In the genomic region with DNA sequence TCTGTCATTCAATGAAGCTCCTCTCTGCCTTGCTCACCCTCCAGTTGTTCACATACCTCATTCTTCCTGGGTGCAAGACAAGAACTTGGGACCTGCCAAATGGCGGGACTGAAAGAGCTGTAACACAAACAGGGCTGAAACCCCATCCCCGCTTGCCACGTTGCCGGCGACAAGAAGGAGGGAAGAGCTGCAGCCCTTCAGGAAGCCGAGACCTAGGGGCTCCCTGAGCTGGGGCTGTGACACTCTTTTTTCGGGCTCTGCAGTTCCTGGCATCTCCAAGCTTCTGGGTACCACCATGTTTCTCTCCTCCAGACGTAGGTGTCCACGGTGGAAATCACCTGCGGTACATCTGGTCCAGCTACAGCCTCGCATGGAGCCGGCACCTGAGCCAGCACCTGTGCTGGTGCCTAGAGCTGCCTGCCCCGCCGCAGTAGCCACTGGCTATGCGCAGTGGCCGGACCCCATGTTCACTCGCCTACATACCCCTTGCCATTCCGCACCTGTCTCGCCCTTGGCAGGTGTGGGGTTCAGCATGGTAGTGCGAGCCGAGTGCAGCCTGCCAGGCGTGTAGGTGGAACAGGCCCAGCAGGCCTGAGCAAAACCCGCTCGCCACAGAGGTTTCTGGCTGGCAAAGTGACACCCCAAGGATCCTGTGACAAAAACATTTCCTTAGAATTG, we compare ENCODE assay signal across 24 cellular contexts.
DNase-seq lines count a peak whose midpoint lies in the region; ATAC-seq and TF ChIP-seq lines count a peak whose summit lies in the region.
"Had no signal": no experiment of that assay in that cellular context is flagged by ENCODE, and none has a peak within 500 bp of the region (broad histone marks: within the 10 kb centered on the region; RNA-seq: fewer than 3 reads in every experiment).

No MANE protein-coding gene starts in this region.

- no peak overlapping the region for H3K9ac ChIP-seq in skeletal muscle satellite cell (ENCODE audit: low read depth, low read length)

- H3K4me2 ChIP-seq in skeletal muscle satellite cell (ENCODE audit: low read length): peak overlapping the region; percentile 16

- H3K27ac Mint-ChIP-seq in activated naive CD8-positive, alpha-beta T cell treated with anti-CD3 and anti-CD28 coated beads, Interleukin-2, amount 10 ng/mL, durations not matched to agents 7 days and 5 days: no peak overlapping the region
- H3K27ac Mint-ChIP-seq in activated naive CD8-positive, alpha-beta T cell treated with anti-CD3 and anti-CD28 coated beads, Interleukin-2, amount 50 U/mL, for 24 hours: no peak overlapping the region
- H3K27ac Mint-ChIP-seq in activated CD4-positive, alpha-beta memory T cell treated with anti-CD3 and anti-CD28 coated beads for 36 hours: no peak overlapping the region
- H3K27ac Mint-ChIP-seq: CD14-positive monocyte; CD8-positive, alpha-beta memory T cell had no signal

- H3K4me3 Mint-ChIP-seq in activated naive CD8-positive, alpha-beta T cell treated with anti-CD3 and anti-CD28 coated beads, Interleukin-2, amount 10 ng/mL, durations not matched to agents 7 days and 5 days: no peak overlapping the region
- H3K4me3 Mint-ChIP-seq in activated naive CD8-positive, alpha-beta T cell treated with anti-CD3 and anti-CD28 coated beads, Interleukin-2, amount 50 U/mL, for 24 hours: no peak overlapping the region
- no peak overlapping the region for H3K4me3 Mint-ChIP-seq in activated CD4-positive, alpha-beta memory T cell treated with anti-CD3 and anti-CD28 coated beads for 36 hours
- H3K4me3 Mint-ChIP-seq: CD14-positive monocyte; CD8-positive, alpha-beta memory T cell had no signal

- POLR2A ChIA-PET in activated naive CD8-positive, alpha-beta T cell treated with anti-CD3 and anti-CD28 coated beads, Interleukin-2, amount 10 ng/mL, durations not matched to agents 7 days and 5 days (lab: Charles Lee): no interaction called here
- POLR2A ChIA-PET in activated CD4-positive, alpha-beta memory T cell treated with anti-CD3 and anti-CD28 coated beads for 36 hours (lab: Charles Lee): no interaction called here

- CTCF ChIA-PET in activated CD4-positive, alpha-beta memory T cell treated with anti-CD3 and anti-CD28 coated beads for 36 hours (lab: Charles Lee): no interaction called here

- H3K4me3 ChIP-seq in lower lobe of right lung (no peak overlapping the region), skeletal muscle satellite cell (ENCODE audit: low read length) (no peak overlapping the region)
- H3K4me3 ChIP-seq: MG63 had no signal

- no peak for TF ChIP-seq CTCF in lower lobe of right lung (IDR thresholded peaks at IDR 0.05)

- H3K4me1 ChIP-seq in lower lobe of right lung (no peaks in the 10 kb centered on the region), skeletal muscle satellite cell (ENCODE audit: control insufficient read depth, insufficient read depth, low read length) (peaks cover 19% of the 10 kb centered on the region)
- H3K4me1 ChIP-seq: BE2C had no signal

- H3K27ac ChIP-seq in lower lobe of right lung: no peak overlapping the region
- H3K27ac ChIP-seq: 22Rv1 had no signal

- no peaks in the 10 kb centered on the region for H3K9me3 ChIP-seq in lower lobe of right lung
- H3K9me3 ChIP-seq in skeletal muscle satellite cell (replicated peaks; ENCODE audit: low read length): no peaks in the 10 kb centered on the region
- H3K9me3 ChIP-seq: BE2C, MG63 had no signal

- H3K9me3 Mint-ChIP-seq in activated naive CD8-positive, alpha-beta T cell treated with anti-CD3 and anti-CD28 coated beads, Interleukin-2, amount 10 ng/mL, durations not matched to agents 7 days and 5 days: no peaks in the 10 kb centered on the region
- H3K9me3 Mint-ChIP-seq in activated naive CD8-positive, alpha-beta T cell treated with anti-CD3 and anti-CD28 coated beads, Interleukin-2, amount 50 U/mL, for 24 hours: peaks cover 6% of the 10 kb centered on the region
- H3K9me3 Mint-ChIP-seq in activated CD4-positive, alpha-beta memory T cell treated with anti-CD3 and anti-CD28 coated beads for 36 hours: peaks cover 9% of the 10 kb centered on the region

- no peak for ATAC-seq in activated naive CD8-positive, alpha-beta T cell treated with anti-CD3 and anti-CD28 coated beads, Interleukin-2, amount 10 ng/mL, durations not matched to agents 7 days and 5 days (ENCODE audit: low read depth)
- no peak for ATAC-seq in activated naive CD8-positive, alpha-beta T cell treated with anti-CD3 and anti-CD28 coated beads, Interleukin-2, amount 50 U/mL, for 24 hours
- ATAC-seq in lower lobe of right lung: no peak

- H3K27me3 ChIP-seq in lower lobe of right lung (ENCODE audit: low read depth): no peaks in the 10 kb centered on the region
- H3K27me3 ChIP-seq in skeletal muscle satellite cell (ENCODE audit: control insufficient read depth, insufficient read depth, low read length): no peaks in the 10 kb centered on the region
- H3K27me3 ChIP-seq: BE2C, MG63 had no signal

- H3K27me3 Mint-ChIP-seq in activated naive CD8-positive, alpha-beta T cell treated with anti-CD3 and anti-CD28 coated beads, Interleukin-2, amount 10 ng/mL, durations not matched to agents 7 days and 5 days: no peaks in the 10 kb centered on the region
- H3K27me3 Mint-ChIP-seq in activated naive CD8-positive, alpha-beta T cell treated with anti-CD3 and anti-CD28 coated beads, Interleukin-2, amount 50 U/mL, for 24 hours: no peaks in the 10 kb centered on the region
- H3K27me3 Mint-ChIP-seq in activated CD4-positive, alpha-beta memory T cell treated with anti-CD3 and anti-CD28 coated beads for 36 hours: no peaks in the 10 kb centered on the region
- H3K27me3 Mint-ChIP-seq: CD8-positive, alpha-beta memory T cell had no signal

- H3K36me3 ChIP-seq in lower lobe of right lung (no peaks in the 10 kb centered on the region), skeletal muscle satellite cell (ENCODE audit: insufficient read depth, low read length) (no peaks in the 10 kb centered on the region)
- H3K36me3 ChIP-seq: BE2C, MG63 had no signal

- peak; percentile 10 for DNase-seq in activated naive CD8-positive, alpha-beta T cell treated with anti-CD3 and anti-CD28 coated beads, Interleukin-2, amount 10 ng/mL, durations not matched to agents 7 days and 5 days
- DNase-seq in activated naive CD8-positive, alpha-beta T cell treated with anti-CD3 and anti-CD28 coated beads, Interleukin-2, amount 50 U/mL, for 24 hours: no peak
- DNase-seq in UCSD-AML1 (lab: John Stamatoyannopoulos, UW; ENCODE audit: unreplicated experiment): peak; percentile 1
- DNase-seq in lower lobe of right lung: peak; percentile 40
- DNase-seq in AG20443 (ENCODE audit: low spot score): no peak
- DNase-seq in superior temporal gyrus (ENCODE audit: extremely low spot score): no peak
- DNase-seq in activated CD4-positive, alpha-beta memory T cell treated with anti-CD3 and anti-CD28 coated beads for 36 hours: no peak
- DNase-seq: BE2C; CD8-positive, alpha-beta memory T cell; DMS 273 treated with DMSO at 0.1 percent for 48 hours; DMS79; GDM1; H7; KBM-7; NCI-H1105 treated with DMSO at 0.1 percent for 48 hours; NCI-H146; NCI-H1930; NCI-H524 treated with DMSO at 0.1 percent for 48 hours; NCI-H774; SHP77 had no signal

- no peaks in the 10 kb centered on the region for H3K4me1 Mint-ChIP-seq in activated naive CD8-positive, alpha-beta T cell treated with anti-CD3 and anti-CD28 coated beads, Interleukin-2, amount 10 ng/mL, durations not matched to agents 7 days and 5 days
- H3K4me1 Mint-ChIP-seq in activated naive CD8-positive, alpha-beta T cell treated with anti-CD3 and anti-CD28 coated beads, Interleukin-2, amount 50 U/mL, for 24 hours: no peaks in the 10 kb centered on the region
- H3K4me1 Mint-ChIP-seq in activated CD4-positive, alpha-beta memory T cell treated with anti-CD3 and anti-CD28 coated beads for 36 hours (ENCODE audit: low read depth): no peaks in the 10 kb centered on the region
- H3K4me1 Mint-ChIP-seq: CD14-positive monocyte; CD8-positive, alpha-beta memory T cell had no signal

- intact Hi-C loops in lower lobe of right lung (cut with DNase I): no loop called here
- intact Hi-C loops in activated CD4-positive, alpha-beta memory T cell treated with anti-CD3 and anti-CD28 coated beads for 36 hours (cut with micrococcal nuclease): no loop called here

- H3K36me3 Mint-ChIP-seq in activated naive CD8-positive, alpha-beta T cell treated with anti-CD3 and anti-CD28 coated beads, Interleukin-2, amount 10 ng/mL, durations not matched to agents 7 days and 5 days: no peaks in the 10 kb centered on the region
- no peaks in the 10 kb centered on the region for H3K36me3 Mint-ChIP-seq in activated naive CD8-positive, alpha-beta T cell treated with anti-CD3 and anti-CD28 coated beads, Interleukin-2, amount 50 U/mL, for 24 hours (ENCODE audit: low read depth)
- H3K36me3 Mint-ChIP-seq in activated CD4-positive, alpha-beta memory T cell treated with anti-CD3 and anti-CD28 coated beads for 36 hours: no peaks in the 10 kb centered on the region
- H3K36me3 Mint-ChIP-seq: CD14-positive monocyte; CD8-positive, alpha-beta memory T cell had no signal

Comparison
In these comparisons a context has a peak if more than half of its experiments do, and no peak if none do; other contexts are left out.
1. DNase-seq: peak in activated naive CD8-positive, alpha-beta T cell treated with anti-CD3 and anti-CD28 coated beads, Interleukin-2, amount 10 ng/mL, durations not matched to agents 7 days and 5 days (single experiment), UCSD-AML1 (single experiment) and lower lobe of right lung (single experiment); none in activated naive CD8-positive, alpha-beta T cell treated with anti-CD3 and anti-CD28 coated beads, Interleukin-2, amount 50 U/mL, for 24 hours (single experiment), AG20443 (single experiment), superior temporal gyrus (single experiment) and activated CD4-positive, alpha-beta memory T cell treated with anti-CD3 and anti-CD28 coated beads for 36 hours (single experiment).